8 cellular contexts compared by ENCODE assay signal in the genomic region with DNA sequence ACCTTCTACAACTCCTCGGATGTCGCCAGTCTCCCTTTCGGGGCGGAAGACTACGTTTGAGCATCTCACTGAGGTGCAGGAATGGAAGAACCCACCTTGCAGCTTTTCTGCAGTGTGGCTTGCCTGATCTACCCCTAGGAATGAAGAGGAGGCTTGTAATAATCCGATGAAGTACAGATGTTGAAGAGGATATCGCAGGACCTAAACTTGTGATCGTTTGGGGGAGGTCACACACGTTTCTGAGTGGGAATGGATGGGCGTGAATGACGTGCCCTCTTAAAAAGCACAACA. TPM values are rescaled to one million over a fixed set of nuclear protein-coding genes. Genes with fewer than 3 reads are reported as not detected.
DNase-seq lines count a peak whose midpoint lies in the region; ATAC-seq and FAIRE-seq lines count a peak whose summit lies in the region.

No MANE protein-coding gene starts in this region.

- H3K4me1 Mint-ChIP-seq in activated CD4-positive, alpha-beta T cell treated with anti-CD3 and anti-CD28 coated beads for 36 hours: peaks cover 51% of the 10 kb centered on the region
- H3K4me1 Mint-ChIP-seq in central memory CD8-positive, alpha-beta T cell: peaks cover 63% of the 10 kb centered on the region

- POLR2A ChIA-PET in activated CD4-positive, alpha-beta T cell treated with anti-CD3 and anti-CD28 coated beads for 36 hours (lab: Charles Lee): no interaction called here

- H3K36me3 ChIP-seq in muscle layer of duodenum (ENCODE audit: control insufficient read depth in 1 of 2, insufficient read depth in 2 of 2, low read length in 2 of 2): no peaks in the 10 kb centered on the region

- H3K4me3 Mint-ChIP-seq in activated CD4-positive, alpha-beta T cell treated with anti-CD3 and anti-CD28 coated beads for 36 hours: peak overlapping the region; percentile 85
- H3K4me3 Mint-ChIP-seq in central memory CD8-positive, alpha-beta T cell: peak overlapping the region; percentile 94

- peaks cover 5% of the 10 kb centered on the region for H3K36me3 Mint-ChIP-seq in activated CD4-positive, alpha-beta T cell treated with anti-CD3 and anti-CD28 coated beads for 36 hours (ENCODE audit: low read depth)
- H3K36me3 Mint-ChIP-seq in central memory CD8-positive, alpha-beta T cell (ENCODE audit: insufficient read depth): peaks cover 24% of the 10 kb centered on the region

- no peaks in the 10 kb centered on the region for H3K27me3 ChIP-seq in muscle layer of duodenum (ENCODE audit: low read depth, low read length)

- H3K27ac ChIP-seq in muscle layer of duodenum (ENCODE audit: low read length): peak overlapping the region; percentile 97

- CTCF ChIA-PET in activated CD4-positive, alpha-beta T cell treated with anti-CD3 and anti-CD28 coated beads for 36 hours (lab: Charles Lee): interaction anchor here (0.8 to 1.3 kb wide), 2 partner anchors 21 to 123 kb away, joined by 3 to 4 read pairs; no protein-coding TSS in a partner anchor

- no peaks in the 10 kb centered on the region for H3K9me3 ChIP-seq in muscle layer of duodenum (ENCODE audit: control insufficient read depth in 1 of 2, low read length in 2 of 2)

- intact Hi-C loops in activated CD4-positive, alpha-beta T cell treated with anti-CD3 and anti-CD28 coated beads for 36 hours (cut with DNase I, micrococcal nuclease): loop anchor here (1.0 to 10.0 kb wide), 13 partner anchors 163 to 1775 kb away; partner anchors contain the start of genes GDAP2 (in 2 of the 2), WDR3 (in 2 of the 2), CD58 (in 1 of the 2) and TTF2 (in 1 of the 2)

- peak; percentile 52 for DNase-seq in activated CD4-positive, alpha-beta T cell treated with anti-CD3 and anti-CD28 coated beads for 36 hours
- no peak for DNase-seq in activated CD4-positive, alpha-beta T cell treated with anti-CD3 and anti-CD28 coated beads, Interleukin-2, amount 50 U/mL, for 1 hour
- peak; percentile 51 for DNase-seq in NCI-H524 treated with DMSO at 0.1 percent for 48 hours (lab: John Stamatoyannopoulos, UW)
- no peak for DNase-seq in central memory CD8-positive, alpha-beta T cell (ENCODE audit: low spot score in 2 of 2)
- DNase-seq in NOMO-1 (lab: John Stamatoyannopoulos, UW; ENCODE audit: unreplicated experiment in 2 of 2): no peak
- DNase-seq in iPS-NIHi11 (ENCODE audit: low spot score): no peak
- DNase-seq in GM19239 (ENCODE audit: insufficient read length, low spot score): no peak

- H3K4me3 ChIP-seq in muscle layer of duodenum (ENCODE audit: low read depth in 1 of 2, low read length in 2 of 2): peak overlapping the region; percentile 76 to 97

- peaks cover 3 to 22% of the 10 kb centered on the region in 2 donors for H3K4me1 ChIP-seq in muscle layer of duodenum (ENCODE audit: control insufficient read depth in 1 of 2, insufficient read depth in 2 of 2, low read length in 2 of 2)

- no peaks in the 10 kb centered on the region for H3K9me3 Mint-ChIP-seq in activated CD4-positive, alpha-beta T cell treated with anti-CD3 and anti-CD28 coated beads for 36 hours (ENCODE audit: low read depth)
- no peaks in the 10 kb centered on the region for H3K9me3 Mint-ChIP-seq in central memory CD8-positive, alpha-beta T cell

- peak overlapping the region; percentile 86 for H3K27ac Mint-ChIP-seq in activated CD4-positive, alpha-beta T cell treated with anti-CD3 and anti-CD28 coated beads for 36 hours
- H3K27ac Mint-ChIP-seq in central memory CD8-positive, alpha-beta T cell (ENCODE audit: low read depth): peak overlapping the region; percentile 80

- FAIRE-seq in GM19239 (lab: Jason Lieb, UNC): no peak

- peak; percentile 14 for ATAC-seq in activated CD4-positive, alpha-beta T cell treated with anti-CD3 and anti-CD28 coated beads for 36 hours
- ATAC-seq in central memory CD8-positive, alpha-beta T cell (replicated peaks; ENCODE audit: extremely low read depth, poor library complexity, severe bottlenecking): peak; percentile 33

- no peaks in the 10 kb centered on the region for H3K27me3 Mint-ChIP-seq in activated CD4-positive, alpha-beta T cell treated with anti-CD3 and anti-CD28 coated beads for 36 hours
- H3K27me3 Mint-ChIP-seq in central memory CD8-positive, alpha-beta T cell: no peaks in the 10 kb centered on the region

RNA-seq across cellular contexts. Expression of gene MAN1A2, which starts 0.5 kb away (rescaled TPM):
- 10 to 100 TPM; 18.5 to 20.4 TPM for total RNA-seq in activated CD4-positive, alpha-beta T cell treated with anti-CD3 and anti-CD28 coated beads for 36 hours

Comparison
In these comparisons a context has a peak if more than half of its experiments do, and no peak if none do; other contexts are left out.
1. DNase-seq: peak in activated CD4-positive, alpha-beta T cell treated with anti-CD3 and anti-CD28 coated beads for 36 hours (single experiment) and NCI-H524 treated with DMSO at 0.1 percent for 48 hours (single experiment); none in activated CD4-positive, alpha-beta T cell treated with anti-CD3 and anti-CD28 coated beads, Interleukin-2, amount 50 U/mL, for 1 hour (single experiment), central memory CD8-positive, alpha-beta T cell (0 of 2), NOMO-1 (0 of 2), iPS-NIHi11 (single experiment) and GM19239 (single experiment).